ENCODE assay signal across 11 cellular contexts in genomic region chr19:33622809-33623511, GRCh38. TPM values are rescaled to one million over a fixed set of nuclear protein-coding genes. Genes with fewer than 3 reads are reported as not detected.
DNase-seq lines count a peak whose midpoint lies in the region; ATAC-seq and TF ChIP-seq lines count a peak whose summit lies in the region.
"Had no signal": no experiment of that assay in that cellular context is flagged by ENCODE, and none has a peak within 500 bp of the region (broad histone marks: within the 10 kb centered on the region; RNA-seq: fewer than 3 reads in every experiment).

No MANE protein-coding gene starts in this region.

- H3K36me3 ChIP-seq in HUES64 (ENCODE audit: insufficient read depth, low read length) (no peaks in the 10 kb centered on the region), iPS-18a (ENCODE audit: control insufficient read depth, low read depth, low read length) (no peaks in the 10 kb centered on the region), spleen (no peaks in the 10 kb centered on the region)

- WGBS in HUES64 = 2% methylated on average over 63 of the region's 64 CpGs
- WGBS in spleen, 5 donors = 0 to 4% (median 3%) methylated on average over 2 to 64 of the region's 64 CpGs

- H3K27ac ChIP-seq in HUES64 (ENCODE audit: low read depth, low read length) (no peak overlapping the region), VCaP (peak overlapping the region; percentile 68), iPS-18a (ENCODE audit: low read length) (no peak overlapping the region), spleen (no peak overlapping the region)

- H3K27me3 ChIP-seq in HUES64 (ENCODE audit: insufficient read depth, low read length) (peaks cover 63% of the 10 kb centered on the region), iPS-18a (ENCODE audit: control insufficient read depth, insufficient read depth, low read length) (peaks cover 69% of the 10 kb centered on the region), spleen (replicated peaks in 1 of 7) (peaks cover 0 to 93% (median 41%) of the 10 kb centered on the region in 7 donors)

- TF ChIP-seq CTCF in VCaP (conservative IDR thresholded peaks at IDR 0.05) (no peak), spleen (IDR thresholded peaks at IDR 0.05 in 8 of 11, conservative IDR thresholded peaks at IDR 0.05 in 3 of 11) (no peak)

- DNase-seq in spleen (no peak), cerebellar nuclear complex (lab: John Stamatoyannopoulos, UW) (no peak)
- no peak for DNase-seq in activated CD4-positive, CD25-positive, alpha-beta regulatory T cell treated with anti-CD3 and anti-CD28 coated beads, Interleukin-2, amount 50 U/mL, for 72 hours
- DNase-seq: DND-41; NCI-H187 treated with DMSO at 0.1 percent for 48 hours; SIG-M5; stimulated activated naive B cell treated with anti-CD40 and anti-IgM and Interleukin-4, amounts not matched to agents 10 μg/mL and 1 μg/mL and 100 μg/mL, for 72 hours had no signal

- H3K9ac ChIP-seq in HUES64 (ENCODE audit: low read depth, low read length) (peak overlapping the region; percentile 37; the same call in 1 of the 2 replicates), iPS-18a (ENCODE audit: low read length) (no peak overlapping the region)

- peaks cover 7% of the 10 kb centered on the region for H3K4me1 ChIP-seq in HUES64 (ENCODE audit: insufficient read depth, low read length)
- peaks cover 3% of the 10 kb centered on the region for H3K4me1 ChIP-seq in iPS-18a (ENCODE audit: control insufficient read depth, low read depth, low read length)
- H3K4me1 ChIP-seq in spleen = peaks cover 0 to 25% (median 16%) of the 10 kb centered on the region in 6 donors

- H3K9me3 ChIP-seq in HUES64 (ENCODE audit: insufficient read depth, low read depth, low read length) (no peaks in the 10 kb centered on the region), iPS-18a (ENCODE audit: control insufficient read depth, low read depth, low read length) (no peaks in the 10 kb centered on the region), spleen (no peaks in the 10 kb centered on the region)

- no peak for ATAC-seq in GM18858 (IDR thresholded peaks at IDR 0.05; ENCODE audit: unreplicated experiment)
- ATAC-seq: stimulated activated naive B cell treated with anti-CD40 and anti-IgM and Interleukin-4, amounts not matched to agents 10 μg/mL and 1 μg/mL and 100 μg/mL, for 72 hours had no signal

- TF ChIP-seq POLR2A in spleen (IDR thresholded peaks at IDR 0.05) = no peak

- intact Hi-C loops in spleen (cut with DNase I; ENCODE audit: low total_unique reads) = no loop called here

- H3K4me3 ChIP-seq in HUES64 (ENCODE audit: low read length) (peak overlapping the region; percentile 59), iPS-18a (ENCODE audit: low read length) (peak overlapping the region; percentile 70), spleen (peak overlapping the region; percentile 38 to 67 (median 52))

RNA-seq across cellular contexts. Expression of gene CHST8, which starts 1.2 kb away (rescaled TPM):
- polyA plus RNA-seq in HUES64 (2013, experiment 1 of 2) = 5.7 TPM
- polyA plus RNA-seq in HUES64 (2013, experiment 2 of 2) = 7.7 TPM
- 1 to 10 TPM in 6 of 7 donors, under 1 TPM in 1; 0.68 to 4.0 (median 1.7) TPM for total RNA-seq in spleen
- polyA plus RNA-seq in spleen = 1 to 10 TPM in 2 of 3 donors, under 1 TPM in 1; 0.43 to 2.1 (median 1.2) TPM
